ENCODE assay signal across 27 cellular contexts in genomic region chr12:83886479-83886878, GRCh38.
"Had no signal": no experiment of that assay in that cellular context is flagged by ENCODE, and none has a peak within 500 bp of the region (broad histone marks: within the 10 kb centered on the region; RNA-seq: fewer than 3 reads in every experiment).

No MANE protein-coding gene starts in this region.

- ATAC-seq: stimulated activated effector memory CD8-positive, alpha-beta T cell treated with anti-CD3 and anti-CD28 coated beads, Interleukin-12 subunit alpha, Interleukin-12 subunit beta, amount 100 ng/mL, for 72 hours; stimulated activated memory B cell treated with anti-CD40 and anti-IgM and Interleukin-4, amounts not matched to agents 10 μg/mL and 1 μg/mL and 100 μg/mL, for 72 hours; stimulated activated naive B cell treated with anti-CD40 and anti-IgM and Interleukin-4, amounts not matched to agents 10 μg/mL and 1 μg/mL and 100 μg/mL, for 72 hours; stimulated activated naive CD8-positive, alpha-beta T cell treated with anti-CD3 and anti-CD28 coated beads, Interleukin-15, amount 100 ng/mL, for 72 hours; stimulated activated naive CD8-positive, alpha-beta T cell treated with anti-CD3 and anti-CD28 coated beads, Interleukin-15, Interleukin-2, amounts not matched to agents 100 U/mL and 50 U/mL, for 24 hours; upper lobe of right lung had no signal

- DNase-seq: stimulated activated CD4-positive, alpha-beta T cell treated with anti-CD3 and anti-CD28 coated beads, Interleukin-2, amount 100 ng/mL, for 48 hours; stimulated activated CD4-positive, alpha-beta T cell treated with anti-CD3 and anti-CD28 coated beads, Interleukin-4, amount 100 ng/mL, for 1 hour; stimulated activated CD4-positive, alpha-beta T cell treated with anti-CD3 and anti-CD28 coated beads, Interleukin-4, amount 100 ng/mL, for 24 hours; stimulated activated CD4-positive, alpha-beta T cell treated with anti-CD3 and anti-CD28 coated beads, Interleukin-4, amount 100 ng/mL, for 4 hours; stimulated activated CD8-positive, alpha-beta memory T cell treated with anti-CD3 and anti-CD28 coated beads, Interleukin-4, amount 100 ng/mL, for 48 hours; stimulated activated naive B cell treated with anti-CD40 and anti-IgM and Interleukin-4, amounts not matched to agents 10 μg/mL and 1 μg/mL and 100 μg/mL, for 72 hours; stimulated activated naive CD4-positive, alpha-beta T cell; stimulated activated naive CD4-positive, alpha-beta T cell treated with Interleukin-2 at 50 U/mL for 16 hours; stimulated activated naive CD8-positive, alpha-beta T cell treated with anti-CD3 and anti-CD28 coated beads, Interleukin-15, amount 100 ng/mL, for 72 hours; stimulated activated naive CD8-positive, alpha-beta T cell treated with anti-CD3 and anti-CD28 coated beads, Interleukin-15, Interleukin-2, amounts not matched to agents 100 U/mL and 50 U/mL, for 24 hours; stomach; substantia nigra; testis; thyroid gland; tibial artery; transverse colon; trophoblast cell; upper lobe of left lung; upper lobe of right lung; uterus had no signal

- H3K9me3 ChIP-seq: stomach, suprapubic skin, testis, thoracic aorta, thyroid gland, tibial artery, tibial nerve, transverse colon, upper lobe of left lung, upper lobe of right lung, uterus, vagina had no signal

- H3K4me3 ChIP-seq: stomach, suprapubic skin, testis, thoracic aorta, thyroid gland, tibial artery, tibial nerve, transverse colon, upper lobe of left lung, upper lobe of right lung, uterus, vagina had no signal

- H3K27me3 ChIP-seq: stomach, suprapubic skin, testis, thyroid gland, tibial artery, tibial nerve, transverse colon, upper lobe of left lung, upper lobe of right lung, uterus, vagina had no signal

- H3K36me3 ChIP-seq: stomach, suprapubic skin, thoracic aorta, thyroid gland, tibial artery, tibial nerve, transverse colon, upper lobe of left lung, upper lobe of right lung, uterus, vagina had no signal

- H3K27ac ChIP-seq: stomach, suprapubic skin, testis, thoracic aorta, thyroid gland, tibial artery, tibial nerve, transverse colon, upper lobe of left lung, upper lobe of right lung, uterus, vagina had no signal

- FAIRE-seq: urothelium cell line had no signal

- H3K4me1 ChIP-seq: stomach, suprapubic skin, testis, thyroid gland, tibial artery, tibial nerve, transverse colon, upper lobe of left lung, upper lobe of right lung, uterus, vagina had no signal
